In genomic region chr1:34787461-34788420, GRCh38 we compare ENCODE assay signal across 9 cellular contexts. TPM values are rescaled to one million over a fixed set of nuclear protein-coding genes. Genes with fewer than 3 reads are reported as not detected.
DNase-seq lines count a peak whose midpoint lies in the region; ATAC-seq, FAIRE-seq and TF ChIP-seq lines count a peak whose summit lies in the region.
"Had no signal": no experiment of that assay in that cellular context is flagged by ENCODE, and none has a peak within 500 bp of the region (broad histone marks: within the 10 kb centered on the region; RNA-seq: fewer than 3 reads in every experiment).

No MANE protein-coding gene starts in this region.

- no peak for TF ChIP-seq POLR2A in GM12891 (IDR thresholded peaks at IDR 0.05; ENCODE audit: low read depth, low read length)

- no peak overlapping the region for H3K4me3 ChIP-seq in AG09309 (ENCODE audit: control insufficient read depth, low read depth, low read length)
- no peak overlapping the region for H3K4me3 ChIP-seq in fibroblast of the aortic adventitia (ENCODE audit: low read depth, low read length)

- peak; percentile 57 for FAIRE-seq in GM12891 (lab: Jason Lieb, UNC)
- FAIRE-seq: islet of Langerhans had no signal

- peak; percentile 15 for TF ChIP-seq CTCF in AG09309 (IDR thresholded peaks at IDR 0.05; ENCODE audit: control insufficient read depth, insufficient read depth, low read depth, low read length, missing control alignments)
- TF ChIP-seq CTCF in fibroblast of the aortic adventitia (IDR thresholded peaks at IDR 0.05; ENCODE audit: insufficient read depth, low read length), result peak; percentile 15

- ATAC-seq in GM19328 (IDR thresholded peaks at IDR 0.05; ENCODE audit: unreplicated experiment), result no peak

- DNase-seq in AG09309 (ENCODE audit: low read depth), result no peak
- no peak for DNase-seq in GM12891 (ENCODE audit: insufficient read length, low spot score)
- peak; percentile 18 for DNase-seq in RPMI7951 (ENCODE audit: low read depth)
- DNase-seq in fibroblast of the aortic adventitia (ENCODE audit: low read depth), result peak; percentile 29
- DNase-seq in NCI-H128 (lab: John Stamatoyannopoulos, UW; ENCODE audit: unreplicated experiment), result no peak
- no peak for DNase-seq in DMS114 treated with DMSO at 0.1 percent for 48 hours (lab: John Stamatoyannopoulos, UW; ENCODE audit: unreplicated experiment)
- no peak for DNase-seq in SKM-1 (lab: John Stamatoyannopoulos, UW; ENCODE audit: unreplicated experiment)

TF ChIP-seq in GM12891, 5 proteins besides CTCF, POLR2A, EP300 and RAD21:
- TF ChIP-seq PAX5 (IDR thresholded peaks at IDR 0.05; ENCODE audit: insufficient read depth, low read length, severe bottlenecking), result no peak
- TF ChIP-seq SPI1 (IDR thresholded peaks at IDR 0.05; ENCODE audit: low read depth, low read length), result no peak
- TF ChIP-seq POLR2AphosphoS5 (IDR thresholded peaks at IDR 0.05; ENCODE audit: low read depth, low read length), result no peak
- TF ChIP-seq POU2F2 (IDR thresholded peaks at IDR 0.05; ENCODE audit: low read depth, low read length), result no peak
- no peak for TF ChIP-seq TAF1 (IDR thresholded peaks at IDR 0.05; ENCODE audit: low read depth, low read length)

RNA-seq across cellular contexts. Expression of gene GJA4, which starts 5.1 kb away (rescaled TPM):
- polyA plus RNA-seq in GM12891 (2012; ENCODE audit: low read depth, missing spikeins), result not detected
- not detected in 2 replicates for total RNA-seq in RPMI7951 (2014; rRNA removed; shearing (Covaris generic))
- not detected in 2 replicates for total RNA-seq in fibroblast of the aortic adventitia (ENCODE audit: low replicate concordance)

RNA-seq across cellular contexts. Expression of gene GJB3, which starts 6.7 kb away (rescaled TPM):
- polyA plus RNA-seq in GM12891 (2012; ENCODE audit: low read depth, missing spikeins), result not detected
- total RNA-seq in RPMI7951 (2014; rRNA removed; shearing (Covaris generic)), result not detected in 2 replicates
- total RNA-seq in fibroblast of the aortic adventitia (ENCODE audit: low replicate concordance), result not detected in 2 replicates

RNA-seq across cellular contexts. Expression of gene GJB4, which starts 28.2 kb away (rescaled TPM):
- not detected for polyA plus RNA-seq in GM12891 (2012; ENCODE audit: low read depth, missing spikeins)
- total RNA-seq in RPMI7951 (2014; rRNA removed; shearing (Covaris generic)), result not detected in 2 replicates
- total RNA-seq in fibroblast of the aortic adventitia (ENCODE audit: low replicate concordance), result not detected in 2 replicates

RNA-seq across cellular contexts. Expression of gene GJB5, which starts 32.9 kb away (rescaled TPM):
- polyA plus RNA-seq in GM12891 (2012; ENCODE audit: low read depth, missing spikeins), result not detected
- total RNA-seq in RPMI7951 (2014; rRNA removed; shearing (Covaris generic)), result not detected in 2 replicates
- not detected in 2 replicates for total RNA-seq in fibroblast of the aortic adventitia (ENCODE audit: low replicate concordance)

Comparison
In these comparisons a context has a peak if more than half of its experiments do, and no peak if none do; other contexts are left out.
1. DNase-seq: peak in RPMI7951 (single experiment) and fibroblast of the aortic adventitia (single experiment); none in AG09309 (single experiment), GM12891 (single experiment), NCI-H128 (single experiment), DMS114 treated with DMSO at 0.1 percent for 48 hours (single experiment) and SKM-1 (single experiment).